Comparison of ENCODE assay signal across 2 cellular contexts in genomic region chr2:70140978-70141753, GRCh38.
A peak's percentile ranks its signal among the peaks of the same experiment; 100 is the strongest.
TF ChIP-seq lines count a peak whose summit lies in the region.

No MANE protein-coding gene starts in this region.

TF ChIP-seq in GM12891, 5 proteins besides CTCF, POLR2A, EP300 and RAD21 (continued from another document):
- TF ChIP-seq POLR2AphosphoS5 (IDR thresholded peaks at IDR 0.05; ENCODE audit: low read depth, low read length): no peak; the same call in 1 of the 2 replicates
- TF ChIP-seq TAF1 (IDR thresholded peaks at IDR 0.05; ENCODE audit: low read depth, low read length): 0 out of 2 replicates have a peak, but pooled peaks have one; percentile 39
TF ChIP-seq in GM12891: peak in this region for 1.

TF ChIP-seq in HCT116, 20 proteins besides CTCF, POLR2A, EP300 and RAD21 (continued from another document):
- TF ChIP-seq EGR1 (IDR thresholded peaks at IDR 0.05; ENCODE audit: low read depth) (no peak), POLR2AphosphoS5 (IDR thresholded peaks at IDR 0.05; ENCODE audit: low read depth, low read length) (peak; percentile 77)
TF ChIP-seq in HCT116: peak in this region for 2.
